16 cellular contexts compared by ENCODE assay signal in genomic region chr12:70891059-70891632, GRCh38. TPM values are rescaled to one million over a fixed set of nuclear protein-coding genes. Genes with fewer than 3 reads are reported as not detected.
A peak's percentile ranks its signal among the peaks of the same experiment; 100 is the strongest.
DNase-seq lines count a peak whose midpoint lies in the region; TF ChIP-seq lines count a peak whose summit lies in the region.
"Had no signal": no experiment of that assay in that cellular context is flagged by ENCODE, and none has a peak within 500 bp of the region (broad histone marks: within the 10 kb centered on the region; RNA-seq: fewer than 3 reads in every experiment).

No MANE protein-coding gene starts in this region.

- peaks cover 11% of the 10 kb centered on the region for H3K36me3 ChIP-seq in BE2C
- H3K36me3 ChIP-seq: BLaER1 treated with 17β-estradiol and CSF1 and Interleukin-3, amounts not matched to agents 10 nM and 100 nM had no signal

- DNase-seq in BE2C (peak; percentile 40), SK-N-DZ (ENCODE audit: low spot score) (peak; percentile 87), retina (peak; percentile 8), HuH-7 (ENCODE audit: low spot score) (no peak), DMS79 (lab: John Stamatoyannopoulos, UW) (no peak)
- DNase-seq: 8988T; ACHN; CD4-positive, alpha-beta T cell; CD8-positive, alpha-beta T cell; COR-L47; DMS 273 treated with DMSO at 0.1 percent for 48 hours; DMS153; DMS53; DMS79 treated with DMSO at 0.1 percent for 48 hours; GF-D8 had no signal

- TF ChIP-seq CTCF in BE2C (IDR thresholded peaks at IDR 0.05; ENCODE audit: low read depth, low read length), result no peak

- H3K4me1 ChIP-seq in BE2C, result peaks cover 36% of the 10 kb centered on the region
- H3K4me1 ChIP-seq: BLaER1 treated with 17β-estradiol and CSF1 and Interleukin-3, amounts not matched to agents 10 nM and 100 nM had no signal

- H3K4me3 ChIP-seq in BE2C (ENCODE audit: low read depth, low read length), result no peak overlapping the region
- H3K4me3 ChIP-seq: BLaER1 treated with 17β-estradiol and CSF1 and Interleukin-3, amounts not matched to agents 10 nM and 100 nM had no signal

- H3K27me3 ChIP-seq in BE2C, result no peaks in the 10 kb centered on the region
- H3K27me3 ChIP-seq: BLaER1 treated with 17β-estradiol and CSF1 and Interleukin-3, amounts not matched to agents 10 nM and 100 nM had no signal

- H3K9me3 ChIP-seq in BE2C, result no peaks in the 10 kb centered on the region
- H3K9me3 ChIP-seq: BLaER1 treated with 17β-estradiol and CSF1 and Interleukin-3, amounts not matched to agents 10 nM and 100 nM had no signal

RNA-seq across cellular contexts. Expression of gene PTPRR, which starts 29.4 kb away (rescaled TPM):
- polyA plus RNA-seq in BE2C (2012; ENCODE audit: insufficient read depth, insufficient read length, low read depth), result 36.3 TPM
- polyA plus RNA-seq in SK-N-DZ (2014; cell fraction: cytosol; rRNA removed), result 2.2 and 2.6 TPM in 2 replicates
- polyA plus RNA-seq in SK-N-DZ (2014; cell fraction: nucleus; rRNA removed), result 1.2 and 5.6 TPM in 2 replicates

Comparison
In these comparisons a context has a peak if more than half of its experiments do, and no peak if none do; other contexts are left out.
1. DNase-seq: peak in BE2C (single experiment), SK-N-DZ (single experiment) and retina (single experiment); none in HuH-7 (single experiment) and DMS79 (single experiment).